In the genomic region with DNA sequence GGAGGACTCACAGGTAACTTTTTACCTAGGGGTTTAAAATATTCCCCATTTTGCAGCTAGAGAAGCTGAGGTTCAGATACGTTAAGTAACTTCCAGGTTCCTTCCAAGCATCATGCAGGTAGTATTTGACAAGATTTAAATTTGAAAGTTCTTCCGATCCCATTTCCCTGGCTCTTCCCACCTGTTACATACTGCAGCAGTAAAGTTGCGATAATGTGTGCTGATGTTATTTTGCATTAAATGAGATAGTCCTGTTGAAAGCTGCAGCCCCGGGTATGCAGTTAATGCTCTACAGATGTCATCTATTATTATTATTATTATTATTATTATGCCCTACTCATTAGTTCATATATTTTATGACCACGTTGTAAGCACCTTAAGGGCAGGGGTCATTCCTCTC, we compare ENCODE assay signal across 22 cellular contexts.
DNase-seq lines count a peak whose midpoint lies in the region; ATAC-seq and TF ChIP-seq lines count a peak whose summit lies in the region.
"Had no signal": no experiment of that assay in that cellular context is flagged by ENCODE, and none has a peak within 500 bp of the region (broad histone marks: within the 10 kb centered on the region; RNA-seq: fewer than 3 reads in every experiment).

No MANE protein-coding gene starts in this region.

- peaks cover 8% of the 10 kb centered on the region; the same call in 1 of the 2 replicates for H3K4me1 ChIP-seq in HEK293 (ENCODE audit: control insufficient read depth, insufficient read depth, low read length)
- peaks cover 28% of the 10 kb centered on the region for H3K4me1 ChIP-seq in RWPE2 (ENCODE audit: insufficient read depth, poor library complexity, severe bottlenecking)
- H3K4me1 ChIP-seq in trophoblast cell (ENCODE audit: control insufficient read depth in 1 of 2, insufficient read depth in 2 of 2, low read length in 2 of 2), result peaks cover 22 to 34% of the 10 kb centered on the region in 2 experiments

- H3K4me2 ChIP-seq in trophoblast cell (ENCODE audit: low read length), result no peak overlapping the region
- H3K4me2 ChIP-seq: A549; BLaER1 treated with 17β-estradiol and CSF1 and Interleukin-3, amounts not matched to agents 10 nM and 100 nM had no signal

- no peak overlapping the region for H3K14ac ChIP-seq in trophoblast cell (ENCODE audit: low read length)

- H2BK5ac ChIP-seq in trophoblast cell (ENCODE audit: low read depth, low read length, poor library complexity), result peak overlapping the region; percentile 12

- no peaks in the 10 kb centered on the region for H3K27me3 ChIP-seq in RWPE2 (ENCODE audit: insufficient read depth, poor library complexity, severe bottlenecking)
- no peaks in the 10 kb centered on the region for H3K27me3 ChIP-seq in trophoblast cell (ENCODE audit: insufficient read depth, low read length)
- H3K27me3 ChIP-seq: BE2C; BLaER1 treated with 17β-estradiol and CSF1 and Interleukin-3, amounts not matched to agents 10 nM and 100 nM had no signal

- H3K4ac ChIP-seq in trophoblast cell (ENCODE audit: low read depth, low read length), result no peak overlapping the region

- no peak for DNase-seq in RWPE2 (ENCODE audit: low spot score)
- no peak for DNase-seq in trophoblast cell
- no peak for DNase-seq in NOMO-1 (lab: John Stamatoyannopoulos, UW; ENCODE audit: unreplicated experiment in 2 of 2)
- DNase-seq: 8988T; ACHN; AML-193; BE2C; CD4-positive, alpha-beta T cell; CD8-positive, alpha-beta memory T cell; DMS 273 treated with DMSO at 0.1 percent for 48 hours; DMS79; EL; GDM1; GM23248; HFFc6 had no signal

- no peak overlapping the region for H2BK12ac ChIP-seq in trophoblast cell (ENCODE audit: low read length)

- no peak overlapping the region for H4K12ac ChIP-seq in trophoblast cell (ENCODE audit: low read depth, low read length)

- POLR2A ChIA-PET in HEK293 (lab: Yijun Ruan, JAX), result no interaction called here

- no peak overlapping the region for H3K4me3 ChIP-seq in HEK293 (ENCODE audit: low read depth, low read length)
- H3K4me3 ChIP-seq in RWPE2 (ENCODE audit: severe bottlenecking), result no peak overlapping the region
- no peak overlapping the region for H3K4me3 ChIP-seq in trophoblast cell (ENCODE audit: low read depth, low read length)
- H3K4me3 ChIP-seq: A549; BLaER1 treated with 17β-estradiol and CSF1 and Interleukin-3, amounts not matched to agents 10 nM and 100 nM; GM12878; GM23248 had no signal

- no peak for TF ChIP-seq CTCF in HEK293 (tag by site-specific recombination; IDR thresholded peaks at IDR 0.05)
- no peak for TF ChIP-seq CTCF in RWPE2 (IDR thresholded peaks at IDR 0.05; ENCODE audit: poor library complexity, severe bottlenecking)

- H3K18ac ChIP-seq in trophoblast cell (ENCODE audit: low read length), result no peak overlapping the region

- CTCF ChIA-PET in HEK293 (lab: Yijun Ruan, JAX), result no interaction called here

- H3K79me1 ChIP-seq in trophoblast cell (ENCODE audit: low read length), result peaks cover 8% of the 10 kb centered on the region

- no peaks in the 10 kb centered on the region for H3K79me2 ChIP-seq in trophoblast cell (ENCODE audit: control insufficient read depth, insufficient read depth, low read length, poor library complexity)

- no peak overlapping the region for H3K23ac ChIP-seq in trophoblast cell (ENCODE audit: low read length)

- no peak overlapping the region for H3K27ac ChIP-seq in HEK293 (ENCODE audit: extremely low read depth, low read depth, low read length)
- H3K27ac ChIP-seq in RWPE2 (ENCODE audit: poor library complexity, severe bottlenecking), result peak overlapping the region; percentile 52
- no peak overlapping the region for H3K27ac ChIP-seq in trophoblast cell (ENCODE audit: low read depth, low read length)
- H3K27ac ChIP-seq: BLaER1 treated with 17β-estradiol and CSF1 and Interleukin-3, amounts not matched to agents 10 nM and 100 nM; GM23248 had no signal

- no peak overlapping the region for H3K9ac ChIP-seq in trophoblast cell (ENCODE audit: low read length)
- H3K9ac ChIP-seq: BLaER1 treated with 17β-estradiol and CSF1 and Interleukin-3, amounts not matched to agents 10 nM and 100 nM; GM23248 had no signal

- no peaks in the 10 kb centered on the region for H3K36me3 ChIP-seq in HEK293 (ENCODE audit: control insufficient read depth in 2 of 2, insufficient read depth in 1 of 2, low read length in 2 of 2)
- H3K36me3 ChIP-seq in RWPE2 (ENCODE audit: low read depth), result no peaks in the 10 kb centered on the region
- H3K36me3 ChIP-seq in trophoblast cell (ENCODE audit: control insufficient read depth in 1 of 2, insufficient read depth in 2 of 2, low read length in 2 of 2), result no peaks in the 10 kb centered on the region
- H3K36me3 ChIP-seq: BE2C; BLaER1 treated with 17β-estradiol and CSF1 and Interleukin-3, amounts not matched to agents 10 nM and 100 nM had no signal

- H2BK120ac ChIP-seq in trophoblast cell (ENCODE audit: insufficient read depth, low read length, poor library complexity), result no peak overlapping the region

- WGBS in trophoblast cell (ENCODE audit: extremely low coverage, insufficient coverage, insufficient read length), result no CpG with 5 or more reads among the region's 5 CpGs

- H4K91ac ChIP-seq in trophoblast cell (ENCODE audit: low read depth, low read length), result no peak overlapping the region

- no peak for ATAC-seq in RWPE2 (ENCODE audit: low read depth)
- ATAC-seq in GM19463 (IDR thresholded peaks at IDR 0.05; ENCODE audit: unreplicated experiment), result no peak
- no peak for ATAC-seq in GM18511 (IDR thresholded peaks at IDR 0.05; ENCODE audit: unreplicated experiment)
- ATAC-seq: A549, GM12878, HCT116 had no signal

- no peak overlapping the region for H2AK5ac ChIP-seq in trophoblast cell (ENCODE audit: low read length)

- no peak overlapping the region for H4K8ac ChIP-seq in trophoblast cell (ENCODE audit: low read depth, low read length)

- H3K9me3 ChIP-seq in HEK293 (ENCODE audit: control insufficient read depth, insufficient read depth, low read depth, low read length), result no peaks in the 10 kb centered on the region
- no peaks in the 10 kb centered on the region for H3K9me3 ChIP-seq in RWPE2 (ENCODE audit: severe bottlenecking)
- no peaks in the 10 kb centered on the region for H3K9me3 ChIP-seq in trophoblast cell (ENCODE audit: insufficient read depth, low read depth, low read length)
- H3K9me3 ChIP-seq: A549; BE2C; BLaER1 treated with 17β-estradiol and CSF1 and Interleukin-3, amounts not matched to agents 10 nM and 100 nM had no signal

- no peak overlapping the region for H2AFZ ChIP-seq in trophoblast cell (ENCODE audit: insufficient read depth, low read length, poor library complexity)
- H2AFZ ChIP-seq: GM23248 had no signal

TF ChIP-seq in HEK293, 187 proteins besides CTCF, POLR2A, EP300 and RAD21:
- TF ChIP-seq ZNF791 (tag by site-specific recombination; IDR thresholded peaks at IDR 0.05) (no peak), ZNF664 (tag by site-specific recombination; IDR thresholded peaks at IDR 0.05) (peak; percentile 77), SCRT2 (tag by site-specific recombination; IDR thresholded peaks at IDR 0.05) (peak; percentile 51; the same call in 1 of the 2 replicates)
TF ChIP-seq in HEK293: peak in this region for 2.
